In the genomic region with DNA sequence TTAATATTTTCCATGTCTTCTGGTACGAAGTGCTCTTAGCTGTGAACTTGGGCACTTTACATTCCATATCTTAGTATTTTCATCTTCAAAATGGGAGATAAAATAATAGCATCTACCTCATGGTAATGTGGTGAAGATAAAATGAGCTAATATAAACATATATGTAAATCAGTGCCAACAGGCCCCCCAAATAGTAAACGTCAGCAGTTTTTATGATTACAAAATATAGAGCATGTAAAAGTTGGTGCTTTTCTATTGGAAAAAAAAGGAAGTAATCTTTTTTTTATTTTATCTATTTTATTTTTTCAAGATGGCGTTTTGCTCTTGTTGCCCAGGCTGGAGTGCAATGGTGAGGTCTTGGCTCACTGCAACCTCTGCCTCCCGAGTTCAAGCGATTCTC, we compare ENCODE assay signal across 1 cellular context.
TF ChIP-seq lines count a peak whose summit lies in the region.

No MANE protein-coding gene starts in this region.

TF ChIP-seq in HepG2, 621 proteins besides CTCF, POLR2A, EP300 and RAD21 (continued from another document):
- peak; percentile 77 to 91; a peak in 3 of 4 replicates for TF ChIP-seq MAFK (conservative IDR thresholded peaks at IDR 0.05 in 1 of 2, IDR thresholded peaks at IDR 0.05 in 1 of 2; ENCODE audit: low read length in 2 of 2)
- peak; percentile 86 for TF ChIP-seq MAFF (IDR thresholded peaks at IDR 0.05; ENCODE audit: low read depth, low read length)
- TF ChIP-seq, protein P1, sequence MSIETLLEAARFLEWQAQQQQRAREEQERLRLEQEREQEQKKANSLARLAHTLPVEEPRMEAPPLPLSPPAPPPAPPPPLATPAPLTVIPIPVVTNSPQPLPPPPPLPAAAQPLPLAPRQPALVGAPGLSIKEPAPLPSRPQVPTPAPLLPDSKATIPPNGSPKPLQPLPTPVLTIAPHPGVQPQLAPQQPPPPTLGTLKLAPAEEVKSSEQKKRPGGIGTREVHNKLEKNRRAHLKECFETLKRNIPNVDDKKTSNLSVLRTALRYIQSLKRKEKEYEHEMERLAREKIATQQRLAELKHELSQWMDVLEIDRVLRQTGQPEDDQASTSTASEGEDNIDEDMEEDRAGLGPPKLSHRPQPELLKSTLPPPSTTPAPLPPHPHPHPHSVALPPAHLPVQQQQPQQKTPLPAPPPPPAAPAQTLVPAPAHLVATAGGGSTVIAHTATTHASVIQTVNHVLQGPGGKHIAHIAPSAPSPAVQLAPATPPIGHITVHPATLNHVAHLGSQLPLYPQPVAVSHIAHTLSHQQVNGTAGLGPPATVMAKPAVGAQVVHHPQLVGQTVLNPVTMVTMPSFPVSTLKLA (IDR thresholded peaks at IDR 0.05), result no peak
